In genomic region chr17:14699569-14700190, GRCh38 we compare ENCODE assay signal across 1 cellular context.
A peak's percentile ranks its signal among the peaks of the same experiment; 100 is the strongest.
TF ChIP-seq lines count a peak whose summit lies in the region.

No MANE protein-coding gene starts in this region.

TF ChIP-seq in HepG2, 621 proteins besides CTCF, POLR2A, EP300 and RAD21 (continued from another document and continues in another):
- TF ChIP-seq CREB1 (IDR thresholded peaks at IDR 0.05), result no peak
- TF ChIP-seq CREB1 (CRISPR knock-in tag; IDR thresholded peaks at IDR 0.05), result no peak
- TF ChIP-seq HMGXB3 (CRISPR knock-in tag; IDR thresholded peaks at IDR 0.05; ENCODE audit: borderline replicate concordance), result peak; percentile 98
- peak; percentile 90 for TF ChIP-seq TBX3 (IDR thresholded peaks at IDR 0.05; ENCODE audit: borderline replicate concordance)
- TF ChIP-seq CBX5 (CRISPR knock-in tag; IDR thresholded peaks at IDR 0.05; ENCODE audit: borderline replicate concordance), result no peak
- peak; percentile 43; the same call in 1 of the 2 replicates for TF ChIP-seq ZNF609 (CRISPR knock-in tag; IDR thresholded peaks at IDR 0.05; ENCODE audit: borderline replicate concordance)
- TF ChIP-seq NFATC3 (CRISPR knock-in tag; IDR thresholded peaks at IDR 0.05), result no peak
- no peak for TF ChIP-seq STAT5B (CRISPR knock-in tag; IDR thresholded peaks at IDR 0.05)
- TF ChIP-seq ZNF331 (CRISPR knock-in tag; IDR thresholded peaks at IDR 0.05), result no peak
- no peak for TF ChIP-seq RXRA (CRISPR knock-in tag; IDR thresholded peaks at IDR 0.05)
- TF ChIP-seq CCAR2 (optimal IDR thresholded peaks at IDR 0.05; ENCODE audit: low read depth, low read length), result no peak
- TF ChIP-seq PITX1 (CRISPR knock-in tag; IDR thresholded peaks at IDR 0.05), result peak; percentile 77
- TF ChIP-seq RARG (CRISPR knock-in tag; IDR thresholded peaks at IDR 0.05; ENCODE audit: low read depth), result no peak
- no peak for TF ChIP-seq ZBTB40 (IDR thresholded peaks at IDR 0.05)
- no peak for TF ChIP-seq ZBTB40 (CRISPR knock-in tag; IDR thresholded peaks at IDR 0.05)
- TF ChIP-seq ARID3A (IDR thresholded peaks at IDR 0.05; ENCODE audit: low read depth, low read length), result peak; percentile 78
- TF ChIP-seq TCF7 (IDR thresholded peaks at IDR 0.05; ENCODE audit: low read depth), result peak; percentile 67; the same call in 1 of the 2 replicates
- no peak for TF ChIP-seq ZNF564 (CRISPR knock-in tag; IDR thresholded peaks at IDR 0.05)
- peak; percentile 92 for TF ChIP-seq SOX5 (CRISPR knock-in tag; IDR thresholded peaks at IDR 0.05; ENCODE audit: borderline replicate concordance)
- TF ChIP-seq ZNF205 (CRISPR knock-in tag; IDR thresholded peaks at IDR 0.05), result 0 out of 2 replicates have a peak, but pooled peaks have one; percentile 20
- TF ChIP-seq MAF1 (CRISPR knock-in tag; IDR thresholded peaks at IDR 0.05; ENCODE audit: borderline replicate concordance), result no peak
- peak; percentile 37; the same call in 1 of the 2 replicates for TF ChIP-seq SIX1 (CRISPR knock-in tag; IDR thresholded peaks at IDR 0.05; ENCODE audit: borderline replicate concordance)
- TF ChIP-seq KLF15 (CRISPR knock-in tag; IDR thresholded peaks at IDR 0.05; ENCODE audit: borderline replicate concordance), result no peak
- TF ChIP-seq HMG20A (CRISPR knock-in tag; IDR thresholded peaks at IDR 0.05; ENCODE audit: borderline replicate concordance), result peak; percentile 60; the same call in 1 of the 2 replicates
- TF ChIP-seq ZNF775 (CRISPR knock-in tag; IDR thresholded peaks at IDR 0.05; ENCODE audit: borderline replicate concordance), result peak; percentile 71; the same call in 1 of the 2 replicates
- TF ChIP-seq MED13 (CRISPR knock-in tag; IDR thresholded peaks at IDR 0.05), result no peak
- no peak for TF ChIP-seq NFE2L1 (CRISPR knock-in tag; IDR thresholded peaks at IDR 0.05; ENCODE audit: borderline replicate concordance)
- TF ChIP-seq ZNF557 (CRISPR knock-in tag; IDR thresholded peaks at IDR 0.05), result no peak
- peak; percentile 53; the same call in 1 of the 2 replicates for TF ChIP-seq NR2F2 (IDR thresholded peaks at IDR 0.05; ENCODE audit: borderline replicate concordance, low read depth)
- no peak for TF ChIP-seq NR1H2 (CRISPR knock-in tag; IDR thresholded peaks at IDR 0.05; ENCODE audit: borderline replicate concordance, low read depth)
- TF ChIP-seq LCORL (IDR thresholded peaks at IDR 0.05), result no peak
- TF ChIP-seq LCORL (CRISPR knock-in tag; IDR thresholded peaks at IDR 0.05), result no peak
- TF ChIP-seq NCOA2 (CRISPR knock-in tag; IDR thresholded peaks at IDR 0.05), result peak; percentile 68
- TF ChIP-seq IKZF5 (CRISPR knock-in tag; IDR thresholded peaks at IDR 0.05), result no peak
- TF ChIP-seq ZNF160 (CRISPR knock-in tag; IDR thresholded peaks at IDR 0.05), result no peak
- TF ChIP-seq MIXL1 (CRISPR knock-in tag; IDR thresholded peaks at IDR 0.05), result peak; percentile 86
- TF ChIP-seq GLMP (CRISPR knock-in tag; IDR thresholded peaks at IDR 0.05; ENCODE audit: borderline replicate concordance), result no peak
- no peak for TF ChIP-seq MED1 (CRISPR knock-in tag; IDR thresholded peaks at IDR 0.05)
